In the genomic region with DNA sequence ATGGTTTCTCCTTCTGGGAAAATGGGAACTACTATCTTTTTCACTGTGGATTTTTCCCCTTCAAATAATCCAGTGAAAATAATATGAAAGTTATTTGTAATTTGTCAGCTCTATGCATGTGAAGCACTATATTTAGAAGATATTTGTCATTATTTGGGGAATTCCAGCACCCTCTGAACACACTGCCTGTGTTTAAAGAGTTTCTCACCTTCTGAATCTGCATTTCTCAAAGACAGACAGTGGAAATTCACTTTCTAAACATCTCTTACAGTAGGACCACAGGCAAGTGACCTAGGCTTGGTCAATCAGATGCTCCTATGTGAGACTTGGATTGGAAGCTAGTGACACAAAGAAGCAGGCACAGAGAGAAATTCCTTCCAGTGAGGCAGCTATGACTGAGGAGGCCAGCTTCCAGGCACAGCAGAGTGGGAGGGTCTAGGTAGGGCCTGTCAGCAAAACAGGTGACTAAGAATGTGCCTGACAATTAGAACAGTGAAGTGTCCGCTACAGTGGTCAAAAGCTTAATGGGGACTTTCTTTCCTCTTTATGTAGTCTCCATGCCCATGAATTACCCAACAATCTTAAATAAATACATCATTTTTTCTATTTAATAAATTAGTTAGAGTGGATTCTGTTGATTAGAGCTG, we compare ENCODE assay signal across 14 cellular contexts.
DNase-seq lines count a peak whose midpoint lies in the region; ATAC-seq and TF ChIP-seq lines count a peak whose summit lies in the region.
"Had no signal": no experiment of that assay in that cellular context is flagged by ENCODE, and none has a peak within 500 bp of the region (broad histone marks: within the 10 kb centered on the region; RNA-seq: fewer than 3 reads in every experiment).

No MANE protein-coding gene starts in this region.

- H3K27me3 ChIP-seq in GM23248 (replicated peaks; ENCODE audit: insufficient read depth) (no peaks in the 10 kb centered on the region), foreskin keratinocyte (no peaks in the 10 kb centered on the region)
- H3K27me3 ChIP-seq: right atrium auricular region, uterus had no signal

- H3K4me1 ChIP-seq in GM23248 (ENCODE audit: insufficient read depth) (peaks cover 50% of the 10 kb centered on the region), foreskin keratinocyte (peaks cover 33% of the 10 kb centered on the region)
- H3K4me1 ChIP-seq: right atrium auricular region, uterus had no signal

- no peak for TF ChIP-seq CTCF in foreskin keratinocyte (conservative IDR thresholded peaks at IDR 0.05)

- 88 to 100% methylated on average over 1 of the region's 1 CpG for WGBS in GM23248 (ENCODE audit: low coverage in 1 of 2, low lambda C conversion rate in 2 of 2, missing lambda C conversion rate in 2 of 2), 2 experiments

- H3K9ac ChIP-seq in GM23248 = no peak overlapping the region

- ATAC-seq in GM18502 (IDR thresholded peaks at IDR 0.05; ENCODE audit: poor library complexity, unreplicated experiment) (peak; percentile 84), HG03432 (IDR thresholded peaks at IDR 0.05; ENCODE audit: unreplicated experiment) (peak; percentile 92), foreskin keratinocyte (peak; percentile 73)
- ATAC-seq: effector memory CD8-positive, alpha-beta T cell; K562 had no signal

- DNase-seq in GM23248 (peak; percentile 40), foreskin keratinocyte (peak in 1 of 2 donors; percentile 48), NCI-H748 (lab: John Stamatoyannopoulos, UW; ENCODE audit: unreplicated experiment) (no peak), H4 (ENCODE audit: low spot score) (no peak), COLO668 (lab: John Stamatoyannopoulos, UW; ENCODE audit: unreplicated experiment) (no peak), NCI-H446 treated with DMSO at 0.1 percent for 48 hours (lab: John Stamatoyannopoulos, UW) (no peak)
- DNase-seq: activated CD8-positive, alpha-beta memory T cell treated with anti-CD3 and anti-CD28 coated beads for 24 hours; effector memory CD8-positive, alpha-beta T cell; uterus had no signal

- H2AFZ ChIP-seq in GM23248 = peak overlapping the region; percentile 57

- H3K79me2 ChIP-seq in GM23248 (ENCODE audit: insufficient read depth) = no peaks in the 10 kb centered on the region

- no peak overlapping the region for H3K4me3 ChIP-seq in GM23248
- H3K4me3 ChIP-seq: K562, right atrium auricular region, uterus had no signal

- no peaks in the 10 kb centered on the region for H3K9me2 ChIP-seq in GM23248 (ENCODE audit: insufficient read depth)

- peaks cover 31% of the 10 kb centered on the region for H3F3A ChIP-seq in GM23248 (ENCODE audit: insufficient read depth)

- in situ Hi-C loops in GM23248 (cut with MboI) = no loop called here

- H3K4me2 ChIP-seq in GM23248 (ENCODE audit: unreplicated experiment) = peak overlapping the region; percentile 51

- no peaks in the 10 kb centered on the region for H3K36me3 ChIP-seq in GM23248 (ENCODE audit: low read depth)
- H3K36me3 ChIP-seq: right atrium auricular region, uterus had no signal

- H3K27ac ChIP-seq in GM23248 (peak overlapping the region; percentile 15), foreskin keratinocyte (peak overlapping the region; percentile 1)
- H3K27ac ChIP-seq: C4-2B, right atrium auricular region, uterus had no signal

- H4K20me1 ChIP-seq in GM23248 (ENCODE audit: insufficient read depth) = no peaks in the 10 kb centered on the region

- no peaks in the 10 kb centered on the region for H3K9me3 ChIP-seq in GM23248 (ENCODE audit: low read depth)
- H3K9me3 ChIP-seq: right atrium auricular region, uterus had no signal
